In genomic region chr1:54161495-54162168, GRCh38 we compare ENCODE assay signal across 2 cellular contexts.
A peak's percentile ranks its signal among the peaks of the same experiment; 100 is the strongest.
TF ChIP-seq lines count a peak whose summit lies in the region.

No MANE protein-coding gene starts in this region.

TF ChIP-seq in HepG2, 621 proteins besides CTCF, POLR2A, EP300 and RAD21:
- 0 out of 2 replicates have a peak, but pooled peaks have one; percentile 23 for TF ChIP-seq ZMYM3 (CRISPR knock-in tag; IDR thresholded peaks at IDR 0.05)
- TF ChIP-seq REPIN1 (CRISPR knock-in tag; IDR thresholded peaks at IDR 0.05; ENCODE audit: borderline replicate concordance, low read depth) = no peak
- TF ChIP-seq ZKSCAN8 (CRISPR knock-in tag; IDR thresholded peaks at IDR 0.05; ENCODE audit: borderline replicate concordance) = 0 out of 2 replicates have a peak, but pooled peaks have one; percentile 67
- TF ChIP-seq ZSCAN25 (CRISPR knock-in tag; IDR thresholded peaks at IDR 0.05) = 0 out of 2 replicates have a peak, but pooled peaks have one; percentile 51
- TF ChIP-seq ZBTB49 (CRISPR knock-in tag; IDR thresholded peaks at IDR 0.05; ENCODE audit: borderline replicate concordance) = no peak
- TF ChIP-seq CHD4 (IDR thresholded peaks at IDR 0.05; ENCODE audit: borderline replicate concordance, low read length) = peak; percentile 43; the same call in 1 of the 2 replicates
- peak; percentile 84 for TF ChIP-seq ZNF629 (CRISPR knock-in tag; conservative IDR thresholded peaks at IDR 0.05)

TF ChIP-seq in liver, 16 proteins besides CTCF, POLR2A, EP300 and RAD21:
- no peak for TF ChIP-seq JUND (IDR thresholded peaks at IDR 0.05)
- peak; percentile 26 for TF ChIP-seq NR2F2 (IDR thresholded peaks at IDR 0.05)
